ENCODE assay signal across 9 cellular contexts in the genomic region with DNA sequence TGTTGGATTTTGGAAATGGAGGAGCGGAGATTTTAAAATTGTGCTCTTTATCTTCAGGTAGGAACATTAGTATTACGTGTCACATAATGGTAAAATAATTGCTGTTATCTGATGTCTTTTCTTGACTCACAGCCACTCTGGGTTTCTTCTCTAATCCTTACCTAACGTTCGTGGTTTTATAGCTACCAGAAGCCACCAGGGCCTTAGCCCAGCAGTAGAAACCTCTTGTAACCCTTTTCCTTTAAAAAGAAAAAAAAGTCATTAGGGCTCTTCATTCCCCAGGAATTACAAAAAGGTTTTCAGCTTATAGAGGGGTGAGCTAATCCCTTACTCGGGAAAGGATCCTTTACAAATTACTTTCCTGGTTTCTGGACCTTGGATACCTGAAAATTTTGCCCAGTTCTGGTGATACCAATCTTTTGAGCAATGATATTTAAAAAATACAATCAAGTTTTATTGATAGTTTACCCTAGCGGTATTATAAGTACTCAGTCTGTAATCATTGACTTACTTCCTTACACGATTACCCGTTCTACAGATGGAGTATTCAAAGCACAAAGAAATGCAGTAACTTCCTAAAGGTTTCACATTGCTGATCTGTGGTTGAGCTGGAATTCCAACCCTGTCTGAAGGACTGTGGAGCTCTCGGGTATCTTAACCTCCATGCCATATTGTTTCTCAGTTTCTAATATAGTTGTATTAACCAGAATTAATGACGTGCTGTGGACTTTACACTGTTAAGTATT. TPM values are rescaled to one million over a fixed set of nuclear protein-coding genes. Genes with fewer than 3 reads are reported as not detected.
DNase-seq lines count a peak whose midpoint lies in the region; ATAC-seq and TF ChIP-seq lines count a peak whose summit lies in the region.
"Had no signal": no experiment of that assay in that cellular context is flagged by ENCODE, and none has a peak within 500 bp of the region (broad histone marks: within the 10 kb centered on the region; RNA-seq: fewer than 3 reads in every experiment).

No MANE protein-coding gene starts in this region.

- H3K27me3 Mint-ChIP-seq in chondrocyte (ENCODE audit: low read depth), result no peaks in the 10 kb centered on the region

- DNase-seq in Caki2 (ENCODE audit: low read depth), result peak; percentile 55
- peak; percentile 76 for DNase-seq in M059J (ENCODE audit: low read depth)
- DNase-seq in chondrocyte (ENCODE audit: low spot score), result no peak
- no peak for DNase-seq in epidermal melanocyte (ENCODE audit: insufficient read length, low spot score)
- no peak for DNase-seq in NCI-H446 (lab: John Stamatoyannopoulos, UW)
- no peak for DNase-seq in SKM-1 treated with dmso at 0.1 percent for 144 hours (lab: John Stamatoyannopoulos, UW; ENCODE audit: unreplicated experiment)

- peak overlapping the region; percentile 97 for H3K4me3 Mint-ChIP-seq in chondrocyte (ENCODE audit: unreplicated experiment)

- no peak for ATAC-seq in GM21576 (IDR thresholded peaks at IDR 0.05; ENCODE audit: unreplicated experiment)

- peaks cover 25% of the 10 kb centered on the region for H3K4me1 Mint-ChIP-seq in chondrocyte (ENCODE audit: low read depth)

- TF ChIP-seq CTCF in chondrocyte (IDR thresholded peaks at IDR 0.05), result no peak

- no peaks in the 10 kb centered on the region for H3K9me3 ChIP-seq in mononuclear cell (ENCODE audit: low read depth, low read length)

- no peaks in the 10 kb centered on the region for H3K9me3 Mint-ChIP-seq in chondrocyte (ENCODE audit: low read depth)

- no peaks in the 10 kb centered on the region for H3K27me3 ChIP-seq in mononuclear cell (ENCODE audit: insufficient read depth, low read length)

- no peaks in the 10 kb centered on the region for H3K36me3 Mint-ChIP-seq in chondrocyte (ENCODE audit: low read depth)

- H3K4me1 ChIP-seq in mononuclear cell (ENCODE audit: insufficient read depth, low read length), result peaks cover 26% of the 10 kb centered on the region

- H3K27ac Mint-ChIP-seq in chondrocyte (ENCODE audit: unreplicated experiment), result peak overlapping the region; percentile 96

- in situ Hi-C loops in Caki2 (cut with HindIII; ENCODE audit: low pct_unique_long_range_greater_than_20kb, low sequenced_read_pairs), result no loop called here

- H3K4me3 ChIP-seq in mononuclear cell (ENCODE audit: low read length), result peak overlapping the region; percentile 71

RNA-seq across cellular contexts. Expression of a gene that starts 1.6 kb away (rescaled TPM):
- total RNA-seq in Caki2 (2014; rRNA removed; shearing (Covaris generic); ENCODE audit: low replicate concordance), result 83.6 and 160 TPM in 2 replicates
- 69.5 and 78.6 TPM in 2 replicates for total RNA-seq in M059J (2014; rRNA removed; shearing (Covaris generic))
- 41.6 to 53.0 TPM (median 47.7 TPM) in 3 replicates for total RNA-seq in chondrocyte
- 155 TPM for total RNA-seq in mononuclear cell

RNA-seq across cellular contexts. Expression of a gene that starts 35.5 kb away (rescaled TPM):
- total RNA-seq in Caki2 (2014; rRNA removed; shearing (Covaris generic); ENCODE audit: low replicate concordance), result 2.8 TPM in 1 of 2 replicates, not detected in the other
- 0.37 and 1.2 TPM in 2 replicates for total RNA-seq in M059J (2014; rRNA removed; shearing (Covaris generic))
- not detected in 3 replicates for total RNA-seq in chondrocyte
- 1.4 TPM for total RNA-seq in mononuclear cell
- total RNA-seq: T-helper 1 cell treated with Interleukin-12 subunit alpha and Interleukin-12 subunit beta and Interleukin-4 antibody, amounts not matched to agents 30 ng/mL and 1 ng/mL, for 36 hours had no signal

RNA-seq across cellular contexts. Expression of a gene that starts 42.4 kb away (rescaled TPM):
- total RNA-seq in Caki2 (2014; rRNA removed; shearing (Covaris generic); ENCODE audit: low replicate concordance), result not detected in 2 replicates
- 5.3 and 5.5 TPM in 2 replicates for total RNA-seq in M059J (2014; rRNA removed; shearing (Covaris generic))
- total RNA-seq in chondrocyte, result 0.28 TPM in 1 of 3 replicates, not detected in the others
- total RNA-seq in mononuclear cell, result 104 TPM
- total RNA-seq: T-helper 1 cell treated with Interleukin-12 subunit alpha and Interleukin-12 subunit beta and Interleukin-4 antibody, amounts not matched to agents 30 ng/mL and 1 ng/mL, for 36 hours had no signal

Comparison
In these comparisons a context has a peak if more than half of its experiments do, and no peak if none do; other contexts are left out.
1. DNase-seq: peak in Caki2 (single experiment) and M059J (single experiment); none in chondrocyte (single experiment), epidermal melanocyte (single experiment), NCI-H446 (0 of 2) and SKM-1 treated with dmso at 0.1 percent for 144 hours (single experiment).
2. RNA of a gene that starts 42.4 kb away (total RNA-seq): 104 TPM in mononuclear cell (single experiment); 5.3 to 5.5 TPM in M059J, 0.28 TPM in chondrocyte and not detected in Caki2; every median in the first group is over 10 times any median in the second.